ENCODE assay signal across 18 cellular contexts in the genomic region with DNA sequence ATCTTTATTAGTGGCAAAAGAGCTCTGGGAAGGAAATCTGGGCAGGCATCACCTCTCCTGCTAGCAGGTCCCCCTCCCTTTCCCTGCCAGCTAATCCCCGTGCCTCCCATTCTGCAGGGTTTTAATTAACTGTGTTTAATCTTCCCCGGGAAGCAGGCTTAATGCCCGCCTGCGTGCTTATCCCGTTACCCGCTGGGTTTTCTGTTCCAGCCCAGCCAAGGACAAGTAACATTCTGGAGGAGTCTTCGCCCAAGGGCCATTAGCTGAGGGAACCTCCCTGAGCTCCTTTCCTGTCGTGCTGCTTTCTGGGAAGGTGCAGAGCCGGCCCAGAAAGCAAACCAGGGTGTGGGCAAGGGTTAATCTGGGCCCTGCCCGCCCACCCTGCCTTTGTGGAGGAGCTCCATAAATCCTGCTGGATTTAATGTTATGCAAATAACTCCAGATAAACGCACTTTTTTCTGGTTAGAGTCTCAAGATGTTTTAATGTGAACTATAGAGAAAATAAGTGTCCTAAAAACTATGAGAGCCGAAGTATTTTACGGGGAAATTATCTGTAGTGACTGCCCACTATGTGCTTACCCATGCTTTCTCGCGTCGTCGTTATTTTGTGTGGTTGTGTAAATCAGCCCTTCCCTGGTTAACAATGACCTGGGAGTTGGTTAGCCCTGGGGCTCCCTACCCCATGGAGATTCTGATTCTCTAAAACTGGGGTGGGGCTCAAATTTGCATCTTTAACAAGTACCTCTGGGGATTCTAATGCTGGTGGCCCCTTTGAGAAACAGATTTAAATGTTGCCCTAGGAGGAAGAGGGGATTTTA. TPM values are rescaled to one million over a fixed set of nuclear protein-coding genes. Genes with fewer than 3 reads are reported as not detected.
DNase-seq lines count a peak whose midpoint lies in the region; ATAC-seq and TF ChIP-seq lines count a peak whose summit lies in the region.
"Had no signal": no experiment of that assay in that cellular context is flagged by ENCODE, and none has a peak within 500 bp of the region (broad histone marks: within the 10 kb centered on the region; RNA-seq: fewer than 3 reads in every experiment).

No MANE protein-coding gene starts in this region.

- H3K9me3 Mint-ChIP-seq in GM23338 (no peaks in the 10 kb centered on the region; the same call in 2 of the 3 replicates), glutamatergic neuron (ENCODE audit: unreplicated experiment) (peaks cover 13% of the 10 kb centered on the region), neural progenitor cell (no peaks in the 10 kb centered on the region)
- H3K9me3 Mint-ChIP-seq in natural killer cell treated with Interleukin-12 subunit alpha and Interleukin-12 subunit beta and Interleukin-15 and Interleukin-18, amount 100 ng/mL, for 72 hours = no peaks in the 10 kb centered on the region
- H3K9me3 Mint-ChIP-seq: IgD-negative memory B cell had no signal

- H3K27me3 Mint-ChIP-seq in GM23338 (ENCODE audit: insufficient read depth, low read depth, poor library complexity) = peaks cover 56% of the 10 kb centered on the region
- H3K27me3 Mint-ChIP-seq in glutamatergic neuron (ENCODE audit: unreplicated experiment) = peaks cover 10% of the 10 kb centered on the region
- peaks cover 12% of the 10 kb centered on the region for H3K27me3 Mint-ChIP-seq in neural progenitor cell (ENCODE audit: insufficient read depth, low read depth)
- H3K27me3 Mint-ChIP-seq in natural killer cell treated with Interleukin-12 subunit alpha and Interleukin-12 subunit beta and Interleukin-15 and Interleukin-18, amount 100 ng/mL, for 72 hours = peaks cover 0 to 2% of the 10 kb centered on the region in 2 donors
- H3K27me3 Mint-ChIP-seq: IgD-negative memory B cell had no signal

- peak overlapping the region; percentile 76 for H3K4me2 ChIP-seq in GM23338
- H3K4me2 ChIP-seq in neural progenitor cell = peak overlapping the region; percentile 81

- peak overlapping the region; percentile 94 for H3K27ac Mint-ChIP-seq in GM23338
- peak overlapping the region; percentile 29 for H3K27ac Mint-ChIP-seq in glutamatergic neuron (ENCODE audit: unreplicated experiment)
- peak overlapping the region; percentile 72 for H3K27ac Mint-ChIP-seq in neural progenitor cell
- no peak overlapping the region for H3K27ac Mint-ChIP-seq in natural killer cell treated with Interleukin-12 subunit alpha and Interleukin-12 subunit beta and Interleukin-15 and Interleukin-18, amount 100 ng/mL, for 72 hours
- H3K27ac Mint-ChIP-seq: activated CD8-positive, alpha-beta memory T cell treated with anti-CD3 and anti-CD28 coated beads, Interleukin-2, amount 10 ng/mL, durations not matched to agents 7 days and 5 days; IgD-negative memory B cell had no signal

- H3K36me3 ChIP-seq in GM23338 (ENCODE audit: insufficient read depth) (no peaks in the 10 kb centered on the region), neural progenitor cell (no peaks in the 10 kb centered on the region)
- H3K36me3 ChIP-seq: gastroesophageal sphincter, pancreas had no signal

- H2AFZ ChIP-seq in GM23338 = no peak overlapping the region
- H2AFZ ChIP-seq in neural progenitor cell (replicated peaks) = no peak overlapping the region

- H4K20me1 ChIP-seq in GM23338 (replicated peaks; ENCODE audit: insufficient read depth) (peaks cover 48% of the 10 kb centered on the region), neural progenitor cell (ENCODE audit: low read depth) (peaks cover 96% of the 10 kb centered on the region)

- H3K9ac ChIP-seq in neural progenitor cell = no peak overlapping the region

- H3K27me3 ChIP-seq in GM23338 (ENCODE audit: insufficient read depth) (no peaks in the 10 kb centered on the region), neural progenitor cell (no peaks in the 10 kb centered on the region)
- H3K27me3 ChIP-seq: pancreas, testis had no signal

- H3K9me2 ChIP-seq in GM23338 (ENCODE audit: insufficient read depth) = no peaks in the 10 kb centered on the region

- no peak for TF ChIP-seq CTCF in GM23338 (conservative IDR thresholded peaks at IDR 0.05; ENCODE audit: low read depth in 2 of 2)
- no peak for TF ChIP-seq CTCF in glutamatergic neuron (IDR thresholded peaks at IDR 0.05; ENCODE audit: partially characterized antibody, unreplicated experiment)
- no peak for TF ChIP-seq CTCF in neural progenitor cell (IDR thresholded peaks at IDR 0.05)

- H3K4me3 ChIP-seq in GM23338 (peak overlapping the region; percentile 51), neural progenitor cell (peak overlapping the region; percentile 33)
- H3K4me3 ChIP-seq: gastroesophageal sphincter, pancreas, skin epidermis, testis had no signal

- H3K4me1 Mint-ChIP-seq in GM23338 = peaks cover 95% of the 10 kb centered on the region
- H3K4me1 Mint-ChIP-seq in glutamatergic neuron (ENCODE audit: low read depth, unreplicated experiment) = peaks cover 69% of the 10 kb centered on the region
- peaks cover 92% of the 10 kb centered on the region for H3K4me1 Mint-ChIP-seq in neural progenitor cell
- peaks cover 0 to 2% of the 10 kb centered on the region in 2 donors for H3K4me1 Mint-ChIP-seq in natural killer cell treated with Interleukin-12 subunit alpha and Interleukin-12 subunit beta and Interleukin-15 and Interleukin-18, amount 100 ng/mL, for 72 hours (ENCODE audit: low read depth in 2 of 2)

- DNase-seq in GM23338 (ENCODE audit: low spot score) (peak; percentile 89), NCI-H526 (lab: John Stamatoyannopoulos, UW) (peak; percentile 29 to 63), glutamatergic neuron (no peak), neural progenitor cell (ENCODE audit: low spot score) (peak; percentile 96), SIG-M5 (lab: John Stamatoyannopoulos, UW) (no peak), middle frontal gyrus (ENCODE audit: extremely low spot score, low spot score) (no peak)
- DNase-seq in natural killer cell treated with Interleukin-12 subunit alpha and Interleukin-12 subunit beta and Interleukin-15 and Interleukin-18, amount 100 ng/mL, for 72 hours (ENCODE audit: low spot score) = no peak
- DNase-seq: activated CD8-positive, alpha-beta memory T cell treated with anti-CD3 and anti-CD28 coated beads, Interleukin-2, amount 10 ng/mL, durations not matched to agents 7 days and 5 days; aorta; NCI-H2171; pancreas; testis had no signal

- H3F3A ChIP-seq in GM23338 (replicated peaks; ENCODE audit: low read depth) (peaks cover 31% of the 10 kb centered on the region), neural progenitor cell (ENCODE audit: low read depth) (peaks cover 76% of the 10 kb centered on the region)

- peaks cover 87% of the 10 kb centered on the region for H3K4me1 ChIP-seq in GM23338 (ENCODE audit: insufficient read depth)
- peaks cover 94% of the 10 kb centered on the region for H3K4me1 ChIP-seq in neural progenitor cell
- H3K4me1 ChIP-seq: gastroesophageal sphincter, pancreas, testis had no signal

- H3K9me3 ChIP-seq in neural progenitor cell (ENCODE audit: low read depth) = no peaks in the 10 kb centered on the region
- H3K9me3 ChIP-seq: gastroesophageal sphincter, pancreas, testis had no signal

- peaks cover 38% of the 10 kb centered on the region for H3K36me3 Mint-ChIP-seq in GM23338 (ENCODE audit: low read depth)
- no peaks in the 10 kb centered on the region for H3K36me3 Mint-ChIP-seq in glutamatergic neuron (ENCODE audit: unreplicated experiment)
- no peaks in the 10 kb centered on the region for H3K36me3 Mint-ChIP-seq in neural progenitor cell
- H3K36me3 Mint-ChIP-seq in natural killer cell treated with Interleukin-12 subunit alpha and Interleukin-12 subunit beta and Interleukin-15 and Interleukin-18, amount 100 ng/mL, for 72 hours = no peaks in the 10 kb centered on the region
- H3K36me3 Mint-ChIP-seq: activated CD8-positive, alpha-beta memory T cell treated with anti-CD3 and anti-CD28 coated beads, Interleukin-2, amount 10 ng/mL, durations not matched to agents 7 days and 5 days; IgD-negative memory B cell had no signal

- peaks cover 96% of the 10 kb centered on the region for H3K79me2 ChIP-seq in GM23338 (replicated peaks; ENCODE audit: insufficient read depth)
- peaks cover 93% of the 10 kb centered on the region for H3K79me2 ChIP-seq in neural progenitor cell (ENCODE audit: low read depth)

- H3K27ac ChIP-seq in GM23338 (ENCODE audit: low read depth) (peak overlapping the region; percentile 91), neural progenitor cell (peak overlapping the region; percentile 98)
- H3K27ac ChIP-seq: epithelial cell of prostate, gastroesophageal sphincter, pancreas, skin epidermis, testis had no signal

- peak overlapping the region; percentile 73 for H3K4me3 Mint-ChIP-seq in GM23338
- peak overlapping the region; percentile 78 for H3K4me3 Mint-ChIP-seq in glutamatergic neuron (ENCODE audit: unreplicated experiment)
- H3K4me3 Mint-ChIP-seq in neural progenitor cell = peak overlapping the region; percentile 71
- H3K4me3 Mint-ChIP-seq in natural killer cell treated with Interleukin-12 subunit alpha and Interleukin-12 subunit beta and Interleukin-15 and Interleukin-18, amount 100 ng/mL, for 72 hours = no peak overlapping the region
- H3K4me3 Mint-ChIP-seq: activated CD8-positive, alpha-beta memory T cell treated with anti-CD3 and anti-CD28 coated beads, Interleukin-2, amount 10 ng/mL, durations not matched to agents 7 days and 5 days; IgD-negative memory B cell had no signal

- ATAC-seq in GM23338 = peak; percentile 30
- no peak for ATAC-seq in HG02678 (IDR thresholded peaks at IDR 0.05; ENCODE audit: unreplicated experiment)
- no peak for ATAC-seq in natural killer cell treated with Interleukin-12 subunit alpha and Interleukin-12 subunit beta and Interleukin-15 and Interleukin-18, amount 100 ng/mL, for 72 hours
- ATAC-seq: activated CD8-positive, alpha-beta memory T cell treated with anti-CD3 and anti-CD28 coated beads, Interleukin-2, amount 10 ng/mL, durations not matched to agents 7 days and 5 days; gastroesophageal sphincter; HCT116; pancreas had no signal

TF ChIP-seq in GM23338, 12 proteins besides CTCF, POLR2A, EP300 and RAD21 (continues in another document):
- TF ChIP-seq, protein P1, sequence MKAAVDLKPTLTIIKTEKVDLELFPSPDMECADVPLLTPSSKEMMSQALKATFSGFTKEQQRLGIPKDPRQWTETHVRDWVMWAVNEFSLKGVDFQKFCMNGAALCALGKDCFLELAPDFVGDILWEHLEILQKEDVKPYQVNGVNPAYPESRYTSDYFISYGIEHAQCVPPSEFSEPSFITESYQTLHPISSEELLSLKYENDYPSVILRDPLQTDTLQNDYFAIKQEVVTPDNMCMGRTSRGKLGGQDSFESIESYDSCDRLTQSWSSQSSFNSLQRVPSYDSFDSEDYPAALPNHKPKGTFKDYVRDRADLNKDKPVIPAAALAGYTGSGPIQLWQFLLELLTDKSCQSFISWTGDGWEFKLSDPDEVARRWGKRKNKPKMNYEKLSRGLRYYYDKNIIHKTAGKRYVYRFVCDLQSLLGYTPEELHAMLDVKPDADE (IDR thresholded peaks at IDR 0.05) = no peak

RNA-seq across cellular contexts. Expression of gene TRIM71, which starts 25.9 kb away (rescaled TPM):
- 318 and 346 TPM in 2 replicates for total RNA-seq in GM23338 (2014; rRNA removed; shearing (Covaris generic))
- 71.2 and 71.5 TPM in 2 replicates for polyA plus RNA-seq in GM23338 (2016; fragmentation: Nextera tagmentation; extraction: Ambion mirVana)
- total RNA-seq in glutamatergic neuron (ENCODE audit: unreplicated experiment) (117 TPM), neural progenitor cell (ENCODE audit: low replicate concordance) (106 and 107 TPM in 2 replicates)
- not detected for total RNA-seq in natural killer cell treated with Interleukin-12 subunit alpha and Interleukin-12 subunit beta and Interleukin-15 and Interleukin-18, amount 100 ng/mL, for 72 hours
- total RNA-seq: aorta, gastroesophageal sphincter had no signal
- polyA plus RNA-seq: aorta, IgD-negative memory B cell had no signal

Comparison
In these comparisons a context has a peak if more than half of its experiments do, and no peak if none do; other contexts are left out.
1. DNase-seq: peak in GM23338 (single experiment), NCI-H526 (2 of 2) and neural progenitor cell (single experiment); none in glutamatergic neuron (single experiment), SIG-M5 (single experiment), middle frontal gyrus (single experiment) and natural killer cell treated with Interleukin-12 subunit alpha and Interleukin-12 subunit beta and Interleukin-15 and Interleukin-18, amount 100 ng/mL, for 72 hours (single experiment).
2. H3K27ac Mint-ChIP-seq: peak in GM23338 (single experiment), glutamatergic neuron (single experiment) and neural progenitor cell (single experiment); none in natural killer cell treated with Interleukin-12 subunit alpha and Interleukin-12 subunit beta and Interleukin-15 and Interleukin-18, amount 100 ng/mL, for 72 hours (0 of 2).
3. RNA of gene TRIM71, which starts 25.9 kb away (total RNA-seq): 318 to 346 TPM in GM23338, 117 TPM in glutamatergic neuron (single experiment) and 106 to 107 TPM in neural progenitor cell; not detected in natural killer cell treated with Interleukin-12 subunit alpha and Interleukin-12 subunit beta and Interleukin-15 and Interleukin-18, amount 100 ng/mL, for 72 hours; every median in the first group is over 100 times any median in the second.